ENCODE assay signal across 15 cellular contexts in the genomic region with DNA sequence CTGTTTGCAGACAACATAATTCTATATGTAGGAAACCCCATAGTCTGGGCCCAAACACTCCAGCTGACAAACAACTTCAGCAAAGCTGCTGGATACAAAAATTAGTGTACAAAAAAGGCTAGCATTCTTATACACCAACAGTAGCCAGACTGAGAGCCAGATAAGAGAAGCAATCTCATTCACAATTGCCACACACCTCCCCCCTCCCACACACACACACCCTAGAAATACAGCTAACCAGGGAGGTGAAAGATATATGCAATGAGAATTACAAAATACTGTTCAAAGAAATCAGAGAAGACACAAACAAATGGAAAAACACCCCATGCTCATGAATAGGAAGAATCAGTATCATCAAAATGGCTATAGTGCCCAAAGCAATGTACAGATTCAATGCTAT. TPM values are rescaled to one million over a fixed set of nuclear protein-coding genes. Genes with fewer than 3 reads are reported as not detected.
A peak's percentile ranks its signal among the peaks of the same experiment; 100 is the strongest.
DNase-seq lines count a peak whose midpoint lies in the region; ATAC-seq and TF ChIP-seq lines count a peak whose summit lies in the region.
"Had no signal": no experiment of that assay in that cellular context is flagged by ENCODE, and none has a peak within 500 bp of the region (broad histone marks: within the 10 kb centered on the region; RNA-seq: fewer than 3 reads in every experiment).

No MANE protein-coding gene starts in this region.

- H3K4me3 Mint-ChIP-seq in memory B cell: no peak overlapping the region
- no peak overlapping the region for H3K4me3 Mint-ChIP-seq in activated T-helper 2 cell treated with anti-CD3 and anti-CD28 coated beads, Interferon-gamma antibody, Interleukin-2, Interleukin-4, amounts not matched to agents 10 μg/mL and 5 μg/mL and 100 μg/mL, durations not matched to agents 14 hours and 24 hours and 36 hours (ENCODE audit: low read depth)
- H3K4me3 Mint-ChIP-seq: GM23338 had no signal

- no peak for TF ChIP-seq POLR2A in NB4 (IDR thresholded peaks at IDR 0.05; ENCODE audit: extremely low read depth, insufficient read length)

- intact Hi-C loops in activated T-helper 2 cell treated with anti-CD3 and anti-CD28 coated beads, Interferon-gamma antibody, Interleukin-2, Interleukin-4, amounts not matched to agents 10 μg/mL and 5 μg/mL and 100 μg/mL, durations not matched to agents 14 hours and 24 hours and 36 hours (cut with micrococcal nuclease): no loop called here

- peak overlapping the region; percentile 2 for H3K27ac Mint-ChIP-seq in memory B cell
- no peak overlapping the region for H3K27ac Mint-ChIP-seq in activated T-helper 2 cell treated with anti-CD3 and anti-CD28 coated beads, Interferon-gamma antibody, Interleukin-2, Interleukin-4, amounts not matched to agents 10 μg/mL and 5 μg/mL and 100 μg/mL, durations not matched to agents 14 hours and 24 hours and 36 hours
- H3K27ac Mint-ChIP-seq: GM23338 had no signal

- no peak for ATAC-seq in memory B cell (ENCODE audit: low read depth)
- ATAC-seq: A549, GM12878, GM23338 had no signal

- TF ChIP-seq CTCF in NB4 (IDR thresholded peaks at IDR 0.05; ENCODE audit: low read depth, low read length): no peak

- no peaks in the 10 kb centered on the region for H3K9me3 Mint-ChIP-seq in memory B cell
- H3K9me3 Mint-ChIP-seq in activated T-helper 2 cell treated with anti-CD3 and anti-CD28 coated beads, Interferon-gamma antibody, Interleukin-2, Interleukin-4, amounts not matched to agents 10 μg/mL and 5 μg/mL and 100 μg/mL, durations not matched to agents 14 hours and 24 hours and 36 hours: peaks cover 26% of the 10 kb centered on the region
- H3K9me3 Mint-ChIP-seq: CD4-positive, alpha-beta memory T cell; GM23338 had no signal

- H3K4me3 ChIP-seq in NB4 (ENCODE audit: low read depth, low read length): no peak overlapping the region
- H3K4me3 ChIP-seq: A549, GM12878, GM23338 had no signal

- no peaks in the 10 kb centered on the region for H3K27me3 Mint-ChIP-seq in memory B cell
- H3K27me3 Mint-ChIP-seq in activated T-helper 2 cell treated with anti-CD3 and anti-CD28 coated beads, Interferon-gamma antibody, Interleukin-2, Interleukin-4, amounts not matched to agents 10 μg/mL and 5 μg/mL and 100 μg/mL, durations not matched to agents 14 hours and 24 hours and 36 hours (ENCODE audit: low read depth): no peaks in the 10 kb centered on the region
- H3K27me3 Mint-ChIP-seq: CD4-positive, alpha-beta memory T cell had no signal

- DNase-seq in NB4 (ENCODE audit: low read depth) (peak; percentile 25), OCI-M1 (lab: John Stamatoyannopoulos, UW) (peak; percentile 70), amniotic epithelial cell (ENCODE audit: low read depth) (peak; percentile 74), memory B cell (ENCODE audit: low spot score in 2 of 2) (no peak), HK-2 (ENCODE audit: unreplicated experiment) (no peak), NCI-H2081 (lab: John Stamatoyannopoulos, UW) (no peak)
- DNase-seq in stimulated activated CD4-positive, alpha-beta T cell treated with anti-CD3 and anti-CD28 coated beads, Interleukin-1b, Interleukin-23, amount 100 ng/mL, for 48 hours: no peak
- no peak for DNase-seq in activated T-helper 2 cell treated with anti-CD3 and anti-CD28 coated beads, Interferon-gamma antibody, Interleukin-2, Interleukin-4, amounts not matched to agents 10 μg/mL and 5 μg/mL and 100 μg/mL, durations not matched to agents 14 hours and 24 hours and 36 hours (ENCODE audit: low spot score)
- DNase-seq: BE2C; CD4-positive, alpha-beta memory T cell; DMS79; H7 had no signal

- H3K4me1 Mint-ChIP-seq in memory B cell: peaks cover 29% of the 10 kb centered on the region
- H3K4me1 Mint-ChIP-seq in activated T-helper 2 cell treated with anti-CD3 and anti-CD28 coated beads, Interferon-gamma antibody, Interleukin-2, Interleukin-4, amounts not matched to agents 10 μg/mL and 5 μg/mL and 100 μg/mL, durations not matched to agents 14 hours and 24 hours and 36 hours (ENCODE audit: low read depth): peaks cover 38% of the 10 kb centered on the region

- peaks cover 17% of the 10 kb centered on the region for H3K36me3 Mint-ChIP-seq in memory B cell
- peaks cover 58% of the 10 kb centered on the region for H3K36me3 Mint-ChIP-seq in activated T-helper 2 cell treated with anti-CD3 and anti-CD28 coated beads, Interferon-gamma antibody, Interleukin-2, Interleukin-4, amounts not matched to agents 10 μg/mL and 5 μg/mL and 100 μg/mL, durations not matched to agents 14 hours and 24 hours and 36 hours (ENCODE audit: low read depth)

RNA-seq across cellular contexts. Expression of a gene that starts 9.1 kb away (rescaled TPM):
- 110 and 123 TPM in 2 replicates for total RNA-seq in activated T-helper 2 cell treated with anti-CD3 and anti-CD28 coated beads, Interferon-gamma antibody, Interleukin-2, Interleukin-4, amounts not matched to agents 10 μg/mL and 5 μg/mL and 100 μg/mL, durations not matched to agents 14 hours and 24 hours and 36 hours

RNA-seq across cellular contexts. Expression of a gene that starts 9.3 kb away (rescaled TPM):
- 17.6 and 20.0 TPM in 2 replicates for total RNA-seq in activated T-helper 2 cell treated with anti-CD3 and anti-CD28 coated beads, Interferon-gamma antibody, Interleukin-2, Interleukin-4, amounts not matched to agents 10 μg/mL and 5 μg/mL and 100 μg/mL, durations not matched to agents 14 hours and 24 hours and 36 hours

Comparison
In these comparisons a context has a peak if more than half of its experiments do, and no peak if none do; other contexts are left out.
1. DNase-seq: peak in NB4 (single experiment), OCI-M1 (single experiment) and amniotic epithelial cell (single experiment); none in memory B cell (0 of 2), stimulated activated CD4-positive, alpha-beta T cell treated with anti-CD3 and anti-CD28 coated beads, Interleukin-1b, Interleukin-23, amount 100 ng/mL, for 48 hours (single experiment), HK-2 (single experiment), NCI-H2081 (0 of 2) and activated T-helper 2 cell treated with anti-CD3 and anti-CD28 coated beads, Interferon-gamma antibody, Interleukin-2, Interleukin-4, amounts not matched to agents 10 μg/mL and 5 μg/mL and 100 μg/mL, durations not matched to agents 14 hours and 24 hours and 36 hours (single experiment).